In the genomic region with DNA sequence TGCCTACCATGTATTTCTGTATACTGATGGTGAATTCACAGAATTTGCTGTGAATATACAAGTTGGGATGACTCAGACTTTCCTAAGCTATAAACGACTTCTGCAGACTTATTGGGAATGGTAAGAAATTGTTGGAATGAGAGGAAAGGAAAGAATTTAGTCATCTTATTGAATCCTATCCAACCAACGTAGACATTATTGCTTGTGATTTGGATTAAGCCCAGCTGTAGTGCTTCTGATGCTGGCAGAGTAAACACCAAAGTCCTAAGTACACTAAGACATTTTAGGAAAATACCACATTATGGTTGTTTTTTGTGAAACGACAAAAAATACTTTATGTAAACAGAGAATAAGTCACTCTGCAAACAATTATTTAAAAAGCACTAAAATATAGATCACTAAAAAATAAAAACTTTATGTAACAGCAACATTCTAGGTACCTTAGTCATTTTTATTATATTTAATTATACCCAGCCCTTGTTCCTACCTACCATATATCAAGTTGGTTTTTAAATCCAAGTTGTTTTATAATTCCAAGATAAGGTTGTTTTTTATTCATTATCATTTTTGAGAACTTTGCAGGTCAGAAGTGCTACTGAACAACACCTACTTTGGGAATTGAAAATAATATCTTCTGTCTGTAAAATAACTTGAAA, we compare ENCODE assay signal across 16 cellular contexts.
DNase-seq lines count a peak whose midpoint lies in the region; ATAC-seq and TF ChIP-seq lines count a peak whose summit lies in the region.
"Had no signal": no experiment of that assay in that cellular context is flagged by ENCODE, and none has a peak within 500 bp of the region (broad histone marks: within the 10 kb centered on the region; RNA-seq: fewer than 3 reads in every experiment).

No MANE protein-coding gene starts in this region.

- H3K4ac ChIP-seq in mesenchymal stem cell (ENCODE audit: low read depth in 1 of 2, low read length in 2 of 2) (no peak overlapping the region), mesendoderm (ENCODE audit: low read depth, low read length) (no peak overlapping the region)

- H3K79me1 ChIP-seq in mesenchymal stem cell (replicated peaks; ENCODE audit: low read length, poor library complexity, severe bottlenecking) (no peaks in the 10 kb centered on the region), mesendoderm (ENCODE audit: low read length) (no peaks in the 10 kb centered on the region)

- no peak overlapping the region for H3K23ac ChIP-seq in mesenchymal stem cell (ENCODE audit: low read length in 2 of 2)
- H3K23ac ChIP-seq in mesendoderm (ENCODE audit: low read length) = no peak overlapping the region

- H2AK5ac ChIP-seq in mesenchymal stem cell (ENCODE audit: low read length, severe bottlenecking) (no peak overlapping the region), mesendoderm (ENCODE audit: low read length) (no peak overlapping the region)

- no peaks in the 10 kb centered on the region for H3K9me3 ChIP-seq in mesenchymal stem cell (ENCODE audit: control insufficient read depth, low read length)
- H3K9me3 ChIP-seq: gastrocnemius medialis, ovary had no signal

- H4K5ac ChIP-seq in mesendoderm (ENCODE audit: low read length) = no peak overlapping the region

- TF ChIP-seq CTCF in AG10803 (conservative IDR thresholded peaks at IDR 0.05; ENCODE audit: low read length) = no peak

- H2BK5ac ChIP-seq in mesenchymal stem cell (ENCODE audit: low read depth, low read length, poor library complexity, severe bottlenecking) (no peak overlapping the region), mesendoderm (ENCODE audit: low read length) (no peak overlapping the region)

- no peak overlapping the region for H3K18ac ChIP-seq in mesenchymal stem cell (ENCODE audit: low read depth in 1 of 2, low read length in 2 of 2)
- H3K18ac ChIP-seq in mesendoderm (ENCODE audit: low read length) = no peak overlapping the region

- no peaks in the 10 kb centered on the region for H3K4me1 ChIP-seq in mesenchymal stem cell (ENCODE audit: control insufficient read depth, insufficient read depth, low read depth, low read length)
- H3K4me1 ChIP-seq in mesendoderm (ENCODE audit: control insufficient read depth, low read depth, low read length) = no peaks in the 10 kb centered on the region
- H3K4me1 ChIP-seq: gastrocnemius medialis had no signal

- no peak overlapping the region for H4K8ac ChIP-seq in mesenchymal stem cell (ENCODE audit: low read length)
- no peak overlapping the region for H4K8ac ChIP-seq in mesendoderm (ENCODE audit: low read depth, low read length)

- H2BK15ac ChIP-seq in mesenchymal stem cell (ENCODE audit: low read depth, poor library complexity, severe bottlenecking) = no peak overlapping the region
- H2BK15ac ChIP-seq in mesendoderm (replicated peaks; ENCODE audit: low read depth) = no peak overlapping the region

- H3K79me2 ChIP-seq in mesendoderm (ENCODE audit: control insufficient read depth, insufficient read depth, low read length) = no peaks in the 10 kb centered on the region

- H3K4me3 ChIP-seq in AG10803 (ENCODE audit: low read length) (no peak overlapping the region), mesenchymal stem cell (ENCODE audit: insufficient read depth in 1 of 2, low read depth in 1 of 2, low read length in 2 of 2) (no peak overlapping the region), mesendoderm (ENCODE audit: low read length) (no peak overlapping the region)
- H3K4me3 ChIP-seq: gastrocnemius medialis, ovary had no signal

- no peak overlapping the region for H3K56ac ChIP-seq in mesendoderm (ENCODE audit: low read length)

- peak overlapping the region; percentile 72 for H3K9ac ChIP-seq in mesenchymal stem cell (ENCODE audit: low read length)
- H3K9ac ChIP-seq in mesendoderm (ENCODE audit: low read length) = no peak overlapping the region

- no peak overlapping the region for H2BK12ac ChIP-seq in mesenchymal stem cell (ENCODE audit: low read length in 2 of 2)

- H3K4me2 ChIP-seq in mesenchymal stem cell (ENCODE audit: low read length, poor library complexity, severe bottlenecking) = no peak overlapping the region
- H3K4me2 ChIP-seq in mesendoderm (ENCODE audit: low read length) = no peak overlapping the region

- DNase-seq in AG10803 (ENCODE audit: low read depth) (peak; percentile 93), M059J (ENCODE audit: low read depth) (peak; percentile 94), dermis blood vessel endothelial cell (peak; percentile 85), mesenchymal stem cell (peak; percentile 87), mesendoderm (no peak), NCI-H146 (lab: John Stamatoyannopoulos, UW) (no peak)
- DNase-seq: activated CD4-positive, alpha-beta T cell treated with anti-CD3 and anti-CD28 coated beads, Interleukin-2, amount 50 U/mL, for 4 hours; activated gamma-delta T cell treated with Interleukin-2 at 50 U/mL for 16 hours; CD4-positive, CD25-positive, alpha-beta regulatory T cell; gastrocnemius medialis; left cardiac atrium; NCI-H345; ovary had no signal

- H2BK120ac ChIP-seq in mesenchymal stem cell (ENCODE audit: low read depth, low read length) = no peak overlapping the region
- H2BK120ac ChIP-seq in mesendoderm (ENCODE audit: low read depth, low read length) = no peak overlapping the region

- no peaks in the 10 kb centered on the region for H3K27me3 ChIP-seq in mesenchymal stem cell (ENCODE audit: control insufficient read depth in 1 of 2, insufficient read depth in 1 of 2, low read length in 2 of 2)
- H3K27me3 ChIP-seq in mesendoderm (ENCODE audit: insufficient read depth, low read length, poor library complexity) = no peaks in the 10 kb centered on the region
- H3K27me3 ChIP-seq: gastrocnemius medialis, ovary had no signal

- no peak overlapping the region for H3K27ac ChIP-seq in mesenchymal stem cell (ENCODE audit: low read length, poor library complexity, severe bottlenecking)
- H3K27ac ChIP-seq in mesendoderm (ENCODE audit: low read depth, low read length) = no peak overlapping the region
- H3K27ac ChIP-seq: gastrocnemius medialis, ovary had no signal

- ATAC-seq in GM19455 (IDR thresholded peaks at IDR 0.05; ENCODE audit: unreplicated experiment) (no peak), HG02885 (IDR thresholded peaks at IDR 0.05; ENCODE audit: poor library complexity, unreplicated experiment) (no peak)
- ATAC-seq: gastrocnemius medialis; stimulated activated memory B cell treated with anti-CD40 and anti-IgM and Interleukin-4, amounts not matched to agents 10 μg/mL and 1 μg/mL and 100 μg/mL, for 72 hours had no signal

- no peak overlapping the region for H4K91ac ChIP-seq in mesenchymal stem cell (ENCODE audit: low read length)

- H2AFZ ChIP-seq in mesenchymal stem cell (ENCODE audit: low read depth, low read length) = no peak overlapping the region

- H3K14ac ChIP-seq in mesenchymal stem cell (ENCODE audit: low read length in 2 of 2) = no peak overlapping the region

- 0% methylated on average over 1 of the region's 3 CpGs for WGBS in mesenchymal stem cell
- no CpG with 5 or more reads among the region's 3 CpGs for WGBS in mesendoderm (ENCODE audit: extremely low coverage, insufficient coverage, low lambda C conversion rate)

- H3K36me3 ChIP-seq in mesenchymal stem cell (ENCODE audit: control insufficient read depth in 1 of 2, insufficient read depth in 2 of 2, low read depth in 1 of 2, low read length in 2 of 2) = no peaks in the 10 kb centered on the region
- no peaks in the 10 kb centered on the region for H3K36me3 ChIP-seq in mesendoderm (ENCODE audit: control insufficient read depth, insufficient read depth, low read length)
- H3K36me3 ChIP-seq: gastrocnemius medialis, ovary had no signal

Comparison
In these comparisons a context has a peak if more than half of its experiments do, and no peak if none do; other contexts are left out.
1. DNase-seq: peak in AG10803 (single experiment), M059J (single experiment), dermis blood vessel endothelial cell (single experiment) and mesenchymal stem cell (single experiment); none in mesendoderm (single experiment) and NCI-H146 (single experiment).